Comparison of ENCODE assay signal across 21 cellular contexts in genomic region chr6:28078836-28079235, GRCh38. TPM values are rescaled to one million over a fixed set of nuclear protein-coding genes. Genes with fewer than 3 reads are reported as not detected.
DNase-seq lines count a peak whose midpoint lies in the region; ATAC-seq and TF ChIP-seq lines count a peak whose summit lies in the region.
"Had no signal": no experiment of that assay in that cellular context is flagged by ENCODE, and none has a peak within 500 bp of the region (broad histone marks: within the 10 kb centered on the region; RNA-seq: fewer than 3 reads in every experiment).

No MANE protein-coding gene starts in this region.

- H3K36me3 Mint-ChIP-seq in CD4-positive, alpha-beta T cell (ENCODE audit: low read depth) = peaks cover 16% of the 10 kb centered on the region
- H3K36me3 Mint-ChIP-seq in H9 (ENCODE audit: insufficient read depth in 1 of 3, low read depth in 3 of 3) (peaks cover 12 to 18% (median 14%) of the 10 kb centered on the region in 3 experiments), natural killer cell (no peaks in the 10 kb centered on the region)
- peaks cover 7% of the 10 kb centered on the region for H3K36me3 Mint-ChIP-seq in activated naive CD8-positive, alpha-beta T cell

- no peak overlapping the region for H3K18ac ChIP-seq in H9 (ENCODE audit: insufficient read length, low read depth, low read length)

- H3K79me1 ChIP-seq in H9 (ENCODE audit: insufficient read depth, low read depth, low read length, poor library complexity, severe bottlenecking) = no peaks in the 10 kb centered on the region

- H3K4me3 Mint-ChIP-seq in CD4-positive, alpha-beta T cell = peak overlapping the region; percentile 86
- H3K4me3 Mint-ChIP-seq in H9 = peak overlapping the region in 1 of 2 experiments; percentile 34; a peak in 2 of 5 replicates
- peak overlapping the region; percentile 99 for H3K4me3 Mint-ChIP-seq in activated naive CD8-positive, alpha-beta T cell
- H3K4me3 Mint-ChIP-seq in natural killer cell = peak overlapping the region; percentile 51

- H3K4me1 Mint-ChIP-seq in CD4-positive, alpha-beta T cell (ENCODE audit: low read depth) = peaks cover 22% of the 10 kb centered on the region
- H3K4me1 Mint-ChIP-seq in H9 (peaks cover 7% of the 10 kb centered on the region in 2 experiments), natural killer cell (peaks cover 17 to 26% of the 10 kb centered on the region in 2 donors)
- H3K4me1 Mint-ChIP-seq in activated naive CD8-positive, alpha-beta T cell (ENCODE audit: low read depth) = peaks cover 33% of the 10 kb centered on the region

- intact Hi-C loops in CD4-positive, alpha-beta T cell (cut with DNase I, micrococcal nuclease) = no loop called here
- intact Hi-C loops in natural killer cell (cut with micrococcal nuclease) (no loop called here), psoas muscle (cut with DNase I) (no loop called here), upper lobe of right lung (cut with DNase I) (no loop called here), heart right ventricle (cut with DNase I) (loop anchor here in 1 of 10 donors (10.0 kb wide), 1 partner anchor 914 kb away; no protein-coding TSS in a partner anchor)

- peak overlapping the region; percentile 48 for H2BK120ac ChIP-seq in H9 (ENCODE audit: low read depth, low read length, poor library complexity, severe bottlenecking)

- H2AK5ac ChIP-seq in H9 (ENCODE audit: insufficient read length, low read length) = no peak overlapping the region

- DNase-seq in CD4-positive, alpha-beta T cell = no peak
- DNase-seq in H9 (no peak), natural killer cell (no peak), psoas muscle (no peak), upper lobe of right lung (no peak), Karpas-422 (no peak), heart right ventricle (no peak)
- DNase-seq: activated CD4-positive, alpha-beta T cell treated with anti-CD3 and anti-CD28 coated beads for 1 hour; activated effector memory CD4-positive, alpha-beta T cell treated with anti-CD3 and anti-CD28 coated beads, Interleukin-2, amount 50 U/mL, for 16 hours; amygdala; cerebellar nuclear complex; DMS79 treated with DMSO at 0.1 percent for 48 hours; effector CD4-positive, alpha-beta T cell; H7; NCI-H1105 treated with DMSO at 0.1 percent for 48 hours; NCI-H2081 treated with DMSO at 0.1 percent for 48 hours; NCI-H446 treated with DMSO at 0.1 percent for 48 hours; stimulated activated CD4-positive, alpha-beta T cell treated with anti-CD3 and anti-CD28 coated beads, Interleukin-4, amount 100 ng/mL, for 24 hours; T1000 had no signal

- no peak overlapping the region for H4K91ac ChIP-seq in H9 (ENCODE audit: insufficient read length, low read depth, low read length)

- H3K9me3 Mint-ChIP-seq in CD4-positive, alpha-beta T cell = no peaks in the 10 kb centered on the region
- peaks cover 7 to 16% of the 10 kb centered on the region in 2 experiments for H3K9me3 Mint-ChIP-seq in H9
- peaks cover 4% of the 10 kb centered on the region for H3K9me3 Mint-ChIP-seq in activated naive CD8-positive, alpha-beta T cell (ENCODE audit: low read depth)
- no peaks in the 10 kb centered on the region for H3K9me3 Mint-ChIP-seq in natural killer cell

- no peak overlapping the region for H4K5ac ChIP-seq in H9 (ENCODE audit: insufficient read length, low read depth, low read length)

- H3K23ac ChIP-seq in H9 (ENCODE audit: insufficient read length, low read depth, low read length) = no peak overlapping the region

- H3K4ac ChIP-seq in H9 (ENCODE audit: low read depth, low read length) = no peak overlapping the region

- no peak overlapping the region for H3K14ac ChIP-seq in H9 (ENCODE audit: insufficient read depth, low read length)

- POLR2A ChIA-PET in CD4-positive, alpha-beta T cell (lab: Charles Lee) = no interaction called here

- CTCF ChIA-PET in CD4-positive, alpha-beta T cell (lab: Charles Lee) = no interaction called here

- no CpG with 5 or more reads among the region's 6 CpGs for WGBS in H9 (ENCODE audit: extremely low coverage, insufficient read length, low lambda C conversion rate)
- WGBS in psoas muscle, 3 donors = 79 to 85% (median 80%) methylated on average over 6 of the region's 6 CpGs
- 69 to 81% methylated on average over 6 of the region's 6 CpGs for WGBS in heart right ventricle, 2 donors

- no peaks in the 10 kb centered on the region for H3K9me2 ChIP-seq in Karpas-422 (replicated peaks; ENCODE audit: insufficient read depth, low read length)

- H4K20me1 ChIP-seq in H9 (ENCODE audit: control insufficient read depth, insufficient read depth, insufficient read length) (no peaks in the 10 kb centered on the region), Karpas-422 (ENCODE audit: insufficient read depth, low read depth, low read length) (no peaks in the 10 kb centered on the region)

- TF ChIP-seq CTCF in CD4-positive, alpha-beta T cell (IDR thresholded peaks at IDR 0.05) = no peak
- TF ChIP-seq CTCF in H9 (conservative IDR thresholded peaks at IDR 0.05) (no peak), natural killer cell (IDR thresholded peaks at IDR 0.05) (no peak), psoas muscle (IDR thresholded peaks at IDR 0.05) (no peak), upper lobe of right lung (IDR thresholded peaks at IDR 0.05) (no peak), heart right ventricle (IDR thresholded peaks at IDR 0.05) (no peak)

- H3K4me1 ChIP-seq in H9 (ENCODE audit: insufficient read depth, low read length) (no peaks in the 10 kb centered on the region), psoas muscle (peaks cover 8% of the 10 kb centered on the region), upper lobe of right lung (peaks cover 13% of the 10 kb centered on the region), Karpas-422 (ENCODE audit: low read length) (peaks cover 15% of the 10 kb centered on the region), heart right ventricle (peaks cover 0 to 15% (median 12%) of the 10 kb centered on the region in 9 donors)

- H3K27me3 ChIP-seq in CD4-positive, alpha-beta T cell (ENCODE audit: control insufficient read depth, insufficient read depth, low read length) = peaks cover under 1% of the 10 kb centered on the region
- H3K27me3 ChIP-seq in H9 (ENCODE audit: insufficient read depth, low read length) (no peaks in the 10 kb centered on the region), psoas muscle (ENCODE audit: insufficient read depth in 3 of 3, low read length in 2 of 3) (no peaks in the 10 kb centered on the region), upper lobe of right lung (no peaks in the 10 kb centered on the region), Karpas-422 (ENCODE audit: low read length) (no peaks in the 10 kb centered on the region), heart right ventricle (no peaks in the 10 kb centered on the region)

- H3K23me2 ChIP-seq in H9 (ENCODE audit: insufficient read length, low read depth, low read length, poor library complexity, severe bottlenecking) = no peaks in the 10 kb centered on the region

- no peaks in the 10 kb centered on the region for H3K9me3 ChIP-seq in CD4-positive, alpha-beta T cell (ENCODE audit: control insufficient read depth, low read length)
- H3K9me3 ChIP-seq in H9 (ENCODE audit: control insufficient read depth, low read depth, low read length) = no peaks in the 10 kb centered on the region
- no peaks in the 10 kb centered on the region for H3K9me3 ChIP-seq in psoas muscle
- H3K9me3 ChIP-seq in upper lobe of right lung = no peaks in the 10 kb centered on the region
- H3K9me3 ChIP-seq in Karpas-422 (ENCODE audit: low read length) = no peaks in the 10 kb centered on the region
- H3K9me3 ChIP-seq in heart right ventricle = no peaks in the 10 kb centered on the region

- H3K27ac Mint-ChIP-seq in CD4-positive, alpha-beta T cell = peak overlapping the region; percentile 49
- H3K27ac Mint-ChIP-seq in H9 (no peak overlapping the region; a peak in 3 of 7 replicates), natural killer cell (no peak overlapping the region)
- peak overlapping the region; percentile 54 for H3K27ac Mint-ChIP-seq in activated naive CD8-positive, alpha-beta T cell

- no peak overlapping the region for H3K56ac ChIP-seq in H9 (ENCODE audit: insufficient read length, low read depth, low read length)

- peaks cover 2% of the 10 kb centered on the region; the same call in 1 of the 2 replicates for H3K79me2 ChIP-seq in H9 (ENCODE audit: insufficient read depth, low read length)
- no peaks in the 10 kb centered on the region for H3K79me2 ChIP-seq in Karpas-422 (ENCODE audit: low read length)

- H3K27me3 Mint-ChIP-seq in CD4-positive, alpha-beta T cell = no peaks in the 10 kb centered on the region
- peaks cover 3% of the 10 kb centered on the region for H3K27me3 Mint-ChIP-seq in H9 (ENCODE audit: low read depth)
- H3K27me3 Mint-ChIP-seq in activated naive CD8-positive, alpha-beta T cell = no peaks in the 10 kb centered on the region
- H3K27me3 Mint-ChIP-seq in natural killer cell (ENCODE audit: low read depth in 2 of 2) = peaks cover 0 to 7% of the 10 kb centered on the region in 2 donors

- no peak overlapping the region for H3K27ac ChIP-seq in CD4-positive, alpha-beta T cell (ENCODE audit: low read depth, low read length)
- H3K27ac ChIP-seq in H9 (ENCODE audit: insufficient read length, low read depth, low read length) = no peak overlapping the region
- H3K27ac ChIP-seq in psoas muscle = no peak overlapping the region
- H3K27ac ChIP-seq in upper lobe of right lung = no peak overlapping the region
- H3K27ac ChIP-seq in Karpas-422 (ENCODE audit: low read length) = no peak overlapping the region
- no peak overlapping the region for H3K27ac ChIP-seq in heart right ventricle

- no peak overlapping the region for H3K4me2 ChIP-seq in H9 (ENCODE audit: insufficient read depth, insufficient read length, low read length)
- no peak overlapping the region for H3K4me2 ChIP-seq in Karpas-422 (ENCODE audit: low read depth, low read length, poor library complexity, severe bottlenecking)

- no peak overlapping the region for H2BK15ac ChIP-seq in H9 (ENCODE audit: low read depth, low read length)

- H3K36me3 ChIP-seq in psoas muscle (ENCODE audit: insufficient read depth in 1 of 2, low read depth in 1 of 2) (no peaks in the 10 kb centered on the region), upper lobe of right lung (no peaks in the 10 kb centered on the region), Karpas-422 (ENCODE audit: insufficient read depth, low read length) (no peaks in the 10 kb centered on the region), heart right ventricle (no peaks in the 10 kb centered on the region)

- no peak overlapping the region for H3K4me3 ChIP-seq in psoas muscle
- H3K4me3 ChIP-seq in upper lobe of right lung = no peak overlapping the region
- H3K4me3 ChIP-seq in Karpas-422 (ENCODE audit: low read length) = no peak overlapping the region
- H3K4me3 ChIP-seq in heart right ventricle = no peak overlapping the region

- H2AFZ ChIP-seq in H9 (ENCODE audit: low read length) (no peak overlapping the region), Karpas-422 (ENCODE audit: low read length) (no peak overlapping the region)

- H2BK20ac ChIP-seq in H9 (ENCODE audit: low read depth, low read length, poor library complexity, severe bottlenecking) = no peak overlapping the region

- H2BK12ac ChIP-seq in H9 (ENCODE audit: insufficient read length, low read depth, low read length) = no peak overlapping the region

- H2BK5ac ChIP-seq in H9 (ENCODE audit: insufficient read length, low read length) = no peak overlapping the region

- H4K8ac ChIP-seq in H9 (replicated peaks; ENCODE audit: insufficient read length, low read depth, low read length) = no peak overlapping the region

- H3T11ph ChIP-seq in H9 (ENCODE audit: low read length) = no peak overlapping the region

- H3K9ac ChIP-seq in H9 (ENCODE audit: extremely low read depth, insufficient read length, low read length) = no peak overlapping the region
- H3K9ac ChIP-seq in Karpas-422 (ENCODE audit: low read length) = no peak overlapping the region

- no peak for ATAC-seq in CD4-positive, alpha-beta T cell (ENCODE audit: poor library complexity)
- ATAC-seq in natural killer cell (no peak), psoas muscle (no peak), upper lobe of right lung (no peak), heart right ventricle (no peak)
- ATAC-seq: esophagus mucosa had no signal

RNA-seq across cellular contexts. Expression of gene ZNF165, which starts 1.5 kb away (rescaled TPM):
- 1 to 10 TPM; 5.1 to 5.5 TPM for total RNA-seq in CD4-positive, alpha-beta T cell
- total RNA-seq in H9 (2021) = 5.8 and 6.3 TPM in 2 replicates
- total RNA-seq in natural killer cell = 1 to 10 TPM in 1 of 3 donors, under 1 TPM in 2; 0.61 to 2.2 (median 0.85) TPM
- total RNA-seq in psoas muscle = under 1 TPM in 3 of 4 donors, not detected in 1; 0.14 to 0.48 (median 0.30) TPM
- under 1 TPM; 0.31 to 0.35 (median 0.31) TPM for polyA plus RNA-seq in psoas muscle
- total RNA-seq in upper lobe of right lung = 2.3 TPM
- 0.26 and 1.6 TPM in 2 replicates for total RNA-seq in Karpas-422 (2014; rRNA removed; shearing (Covaris generic); ENCODE audit: low replicate concordance)
- under 1 TPM in 9 of 10 donors, not detected in 1; 0.27 to 0.69 (median 0.45) TPM for total RNA-seq in heart right ventricle
- under 1 TPM; 0.49 to 0.51 TPM for polyA plus RNA-seq in heart right ventricle

RNA-seq across cellular contexts. Expression of gene ZSCAN16, which starts 45.6 kb away (rescaled TPM):
- 1 to 10 TPM; 7.3 to 7.4 TPM for total RNA-seq in CD4-positive, alpha-beta T cell
- total RNA-seq in H9 (2021) (9.8 and 11.0 TPM in 2 replicates), natural killer cell (1 to 10 TPM; 7.7 to 9.1 (median 7.8) TPM), psoas muscle (1 to 10 TPM in 3 of 4 donors, under 1 TPM in 1; 0.96 to 3.1 (median 1.7) TPM), upper lobe of right lung (5.8 TPM), heart right ventricle (1 to 10 TPM; 1.4 to 3.3 (median 1.8) TPM)
- polyA plus RNA-seq in psoas muscle (1 to 10 TPM; 1.7 to 7.1 (median 3.1) TPM), heart right ventricle (1 to 10 TPM; 4.7 to 5.6 TPM)
- 4.8 and 5.9 TPM in 2 replicates for total RNA-seq in Karpas-422 (2014; rRNA removed; shearing (Covaris generic); ENCODE audit: low replicate concordance)

Comparison
In these comparisons a context has a peak if more than half of its experiments do, and no peak if none do; other contexts are left out.
1. H3K27ac Mint-ChIP-seq: peak in CD4-positive, alpha-beta T cell (single experiment) and activated naive CD8-positive, alpha-beta T cell (single experiment); none in H9 (0 of 3) and natural killer cell (0 of 2).